In genomic region chr9:108331596-108331995, GRCh38 we compare ENCODE assay signal across 26 cellular contexts.
"Had no signal": no experiment of that assay in that cellular context is flagged by ENCODE, and none has a peak within 500 bp of the region (broad histone marks: within the 10 kb centered on the region; RNA-seq: fewer than 3 reads in every experiment).

No MANE protein-coding gene starts in this region.

- FAIRE-seq: astrocyte had no signal

- DNase-seq: activated CD4-positive, alpha-beta memory T cell treated with anti-CD3 and anti-CD28 coated beads for 36 hours; activated CD4-positive, alpha-beta T cell treated with anti-CD3 and anti-CD28 coated beads, Interleukin-2, amount 10 ng/mL, durations not matched to agents 7 days and 5 days; activated CD4-positive, CD25-positive, alpha-beta regulatory T cell; activated gamma-delta T cell; activated naive CD4-positive, alpha-beta T cell treated with anti-CD3 and anti-CD28 coated beads for 36 hours; activated T-cell treated with anti-CD3 and anti-CD28 coated beads for 4 hours; activated T-cell treated with anti-CD3 and anti-CD28 coated beads, Interleukin-2, amount 50 U/mL, for 48 hours; amygdala; Kasumi-1; NCI-H1092; NCI-H1417; NCI-H1694; NCI-H2029; NCI-H2107; NCI-H2171 treated with DMSO at 0.1 percent for 48 hours; NCI-H226; NCI-H526 treated with DMSO at 0.1 percent for 48 hours; NCI-H82; Right ventricle myocardium superior; SJCRH30; SK-N-SH; T-helper 1 cell had no signal

- H3K4me1 ChIP-seq: SJCRH30 had no signal

- H3K36me3 ChIP-seq: cardiac muscle cell, SJCRH30 had no signal

- H3K27me3 ChIP-seq: cardiac muscle cell, SJCRH30 had no signal

- H3K4me3 ChIP-seq: cardiac muscle cell, SJCRH30 had no signal

- H3K9ac ChIP-seq: SK-N-SH had no signal

- H3K9me3 ChIP-seq: SJCRH30, SK-N-SH had no signal

- H3K4me2 ChIP-seq: SK-N-SH had no signal

- H3K27ac ChIP-seq: cardiac muscle cell, RWPE1, SJCRH30, VCaP had no signal
